In the genomic region with DNA sequence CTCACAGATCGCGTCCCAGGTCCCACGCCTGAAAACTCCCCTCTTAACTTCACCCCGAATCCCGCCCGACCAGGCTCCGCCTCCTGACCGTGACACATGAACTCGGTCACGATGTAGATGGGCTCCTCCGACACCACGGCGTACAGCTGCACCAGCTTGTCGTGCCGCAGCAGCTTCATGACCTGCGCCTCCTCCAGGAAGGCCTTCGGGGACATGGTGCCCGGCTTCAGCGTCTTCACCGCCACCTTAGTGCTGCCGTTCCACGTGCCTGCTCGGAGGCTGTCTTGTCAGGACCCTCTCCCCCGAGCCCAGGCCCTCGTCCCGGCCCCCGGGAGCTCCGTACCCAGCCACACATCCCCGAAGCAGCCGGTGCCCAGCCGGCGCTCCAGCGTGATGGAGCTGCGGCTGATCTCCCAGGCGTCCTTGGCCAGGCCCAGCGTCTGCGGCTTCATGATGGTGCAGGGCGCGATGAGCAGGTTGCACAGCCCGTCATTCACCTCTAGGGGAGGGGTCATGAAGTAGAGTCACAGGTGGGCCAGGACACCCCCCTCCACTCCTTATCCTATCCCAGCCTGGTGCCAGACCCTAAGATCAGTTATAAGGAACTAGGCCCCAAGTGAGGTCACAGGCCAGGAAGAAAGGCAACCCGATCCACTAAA, we compare ENCODE assay signal across 1 cellular context.
TF ChIP-seq lines count a peak whose summit lies in the region.

No MANE protein-coding gene starts in this region.

TF ChIP-seq in SK-N-SH, 30 proteins besides CTCF, POLR2A, EP300 and RAD21:
- TF ChIP-seq GABPA (IDR thresholded peaks at IDR 0.05; ENCODE audit: low read depth) (no peak), RFX5 (IDR thresholded peaks at IDR 0.05; ENCODE audit: low read length) (no peak), GATA2 (CRISPR knock-in tag; IDR thresholded peaks at IDR 0.05) (no peak)
TF ChIP-seq in SK-N-SH: peak in this region for 0.
